In genomic region chr7:44562622-44562962, GRCh38 we compare ENCODE assay signal across 3 cellular contexts. TPM values are rescaled to one million over a fixed set of nuclear protein-coding genes. Genes with fewer than 3 reads are reported as not detected.
"Had no signal": no experiment of that assay in that cellular context is flagged by ENCODE, and none has a peak within 500 bp of the region (broad histone marks: within the 10 kb centered on the region; RNA-seq: fewer than 3 reads in every experiment).

No MANE protein-coding gene starts in this region.

RNA-seq across cellular contexts. Expression of gene NPC1L1, which starts 21.5 kb away (rescaled TPM):
- total RNA-seq: mononuclear cell, osteocyte, skeletal muscle tissue had no signal
